ENCODE assay signal across 8 cellular contexts in genomic region chr7:95596183-95597135, GRCh38. TPM values are rescaled to one million over a fixed set of nuclear protein-coding genes. Genes with fewer than 3 reads are reported as not detected.
DNase-seq lines count a peak whose midpoint lies in the region; ATAC-seq, FAIRE-seq and TF ChIP-seq lines count a peak whose summit lies in the region.

PDK4 (minus strand) TSS chr7:95596516; CDS start chr7:95596293, 223 bp downstream.

- no peak within 1 kb of the TSS for H4K12ac ChIP-seq in trophoblast cell (ENCODE audit: low read depth, low read length)

- H2BK5ac ChIP-seq in trophoblast cell (ENCODE audit: low read depth, low read length, poor library complexity), result no peak within 1 kb of the TSS

- no peaks in the 10 kb centered on the region for H3K9me3 ChIP-seq in MM.1S (replicated peaks; ENCODE audit: insufficient read depth, low read length)
- H3K9me3 ChIP-seq in trophoblast cell (ENCODE audit: insufficient read depth, low read depth, low read length), result peaks cover 4% of the 10 kb centered on the region

- ATAC-seq in HG03280 (IDR thresholded peaks at IDR 0.05; ENCODE audit: unreplicated experiment), result no peak

- H3K4me2 ChIP-seq in MM.1S (ENCODE audit: low read depth, low read length) (peak within 1 kb of the TSS; percentile 62), trophoblast cell (ENCODE audit: low read length) (peak within 1 kb of the TSS; percentile 97)

- H3K9me2 ChIP-seq in MM.1S (replicated peaks; ENCODE audit: insufficient read depth, low read length), result no peaks in the 10 kb centered on the region

- H3K18ac ChIP-seq in trophoblast cell (ENCODE audit: low read length), result no peak within 1 kb of the TSS

- no peak for FAIRE-seq in GM12891 (lab: Jason Lieb, UNC)

- H3K9me3 Mint-ChIP-seq in brain, result no peaks in the 10 kb centered on the region

- H2BK12ac ChIP-seq in trophoblast cell (ENCODE audit: low read length), result no peak within 1 kb of the TSS

- H2BK120ac ChIP-seq in trophoblast cell (ENCODE audit: insufficient read depth, low read length, poor library complexity), result no peak within 1 kb of the TSS

- H3K27ac ChIP-seq in MM.1S (ENCODE audit: low read length) (no peak within 1 kb of the TSS), trophoblast cell (ENCODE audit: low read depth, low read length) (no peak within 1 kb of the TSS)

- peak within 1 kb of the TSS; percentile 48 for H2AFZ ChIP-seq in MM.1S (ENCODE audit: low read length)
- H2AFZ ChIP-seq in trophoblast cell (ENCODE audit: insufficient read depth, low read length, poor library complexity), result peak within 1 kb of the TSS; percentile 74

- H2AK5ac ChIP-seq in trophoblast cell (ENCODE audit: low read length), result no peak within 1 kb of the TSS

- no peak within 1 kb of the TSS for H4K91ac ChIP-seq in trophoblast cell (ENCODE audit: low read depth, low read length)

- TF ChIP-seq POLR2A in GM12891 (IDR thresholded peaks at IDR 0.05; ENCODE audit: low read depth, low read length), result no peak

- H3K14ac ChIP-seq in trophoblast cell (ENCODE audit: low read length), result no peak within 1 kb of the TSS

- no peaks in the 10 kb centered on the region for H3K36me3 ChIP-seq in MM.1S (replicated peaks; ENCODE audit: insufficient read depth, low read length)
- no peaks in the 10 kb centered on the region for H3K36me3 ChIP-seq in trophoblast cell (ENCODE audit: control insufficient read depth in 1 of 2, insufficient read depth in 2 of 2, low read length in 2 of 2)

- no peaks in the 10 kb centered on the region for H4K20me1 ChIP-seq in MM.1S (ENCODE audit: insufficient read depth, low read length)

- no peak for TF ChIP-seq CTCF in MM.1S (IDR thresholded peaks at IDR 0.05; ENCODE audit: low read length)
- no peak for TF ChIP-seq CTCF in brain (conservative IDR thresholded peaks at IDR 0.05)

- peak within 1 kb of the TSS; percentile 32; the same call in 1 of the 2 replicates for H3K4me3 ChIP-seq in MM.1S (ENCODE audit: low read length)
- H3K4me3 ChIP-seq in trophoblast cell (ENCODE audit: low read depth, low read length), result peak within 1 kb of the TSS; percentile 76

- H3K4ac ChIP-seq in trophoblast cell (ENCODE audit: low read depth, low read length), result no peak within 1 kb of the TSS

- H3K27me3 ChIP-seq in MM.1S (replicated peaks; ENCODE audit: insufficient read depth, low read length) (no peaks in the 10 kb centered on the region), trophoblast cell (ENCODE audit: insufficient read depth, low read length) (peaks cover 12% of the 10 kb centered on the region)

- no peaks in the 10 kb centered on the region for H3F3A ChIP-seq in MM.1S (ENCODE audit: insufficient read depth, low read length)

- H3K9ac ChIP-seq in MM.1S (ENCODE audit: low read length) (no peak within 1 kb of the TSS), trophoblast cell (ENCODE audit: low read length) (no peak within 1 kb of the TSS)

- H3K23ac ChIP-seq in trophoblast cell (ENCODE audit: low read length), result no peak within 1 kb of the TSS

- peak within 1 kb of the TSS; percentile 3 to 94 (median 77) for H3K27ac Mint-ChIP-seq in brain

- H3K36me3 Mint-ChIP-seq in brain, result no peaks in the 10 kb centered on the region

- no peaks in the 10 kb centered on the region for H3K79me1 ChIP-seq in trophoblast cell (ENCODE audit: low read length)

- H3K4me1 ChIP-seq in MM.1S (ENCODE audit: low read length), result no peaks in the 10 kb centered on the region
- H3K4me1 ChIP-seq in trophoblast cell (ENCODE audit: control insufficient read depth in 1 of 2, insufficient read depth in 2 of 2, low read length in 2 of 2), result peaks cover 5 to 13% of the 10 kb centered on the region in 2 experiments

- H3K79me2 ChIP-seq in MM.1S (ENCODE audit: low read length) (no peaks in the 10 kb centered on the region), trophoblast cell (ENCODE audit: control insufficient read depth, insufficient read depth, low read length, poor library complexity) (no peaks in the 10 kb centered on the region)

- H3K27me3 Mint-ChIP-seq in brain, result peaks cover 29% of the 10 kb centered on the region

- DNase-seq in DMS53 (lab: John Stamatoyannopoulos, UW) (peak; percentile 92), MM.1S (no peak), hippocampal formation (lab: John Stamatoyannopoulos, UW) (peak; percentile 93 to 96), trophoblast cell (peak; percentile 37 to 73), GM12891 (ENCODE audit: insufficient read length, low spot score) (no peak), NCI-H1105 treated with DMSO at 0.1 percent for 48 hours (lab: John Stamatoyannopoulos, UW) (no peak)

- no peak within 1 kb of the TSS for H4K8ac ChIP-seq in trophoblast cell (ENCODE audit: low read depth, low read length)

- WGBS in trophoblast cell (ENCODE audit: extremely low coverage, insufficient coverage, insufficient read length), result no CpG with 5 or more reads among the region's 67 CpGs

- peak within 1 kb of the TSS; percentile 83 to 95 (median 90) for H3K4me3 Mint-ChIP-seq in brain

- peaks cover 21% of the 10 kb centered on the region for H3K4me1 Mint-ChIP-seq in brain

TF ChIP-seq in GM12891, 5 proteins besides CTCF, POLR2A, EP300 and RAD21:
- TF ChIP-seq POLR2AphosphoS5 (IDR thresholded peaks at IDR 0.05; ENCODE audit: low read depth, low read length), result no peak
- TF ChIP-seq POU2F2 (IDR thresholded peaks at IDR 0.05; ENCODE audit: low read depth, low read length), result no peak
- TF ChIP-seq TAF1 (IDR thresholded peaks at IDR 0.05; ENCODE audit: low read depth, low read length), result no peak
- no peak for TF ChIP-seq PAX5 (IDR thresholded peaks at IDR 0.05; ENCODE audit: insufficient read depth, low read length, severe bottlenecking)
- no peak for TF ChIP-seq SPI1 (IDR thresholded peaks at IDR 0.05; ENCODE audit: low read depth, low read length)

RNA-seq across cellular contexts. Expression of gene PDK4, which starts in this region (rescaled TPM):
- 25.9 TPM for polyA plus RNA-seq in brain (ENCODE audit: insufficient read depth, low read depth, low replicate concordance)
- 0.08 and 0.10 TPM in 2 replicates for polyA plus RNA-seq in trophoblast cell (2013)
- polyA plus RNA-seq in GM12891 (2012; ENCODE audit: low read depth, missing spikeins), result not detected

Comparison
In these comparisons a context has a peak if more than half of its experiments do, and no peak if none do; other contexts are left out.
1. DNase-seq: peak in DMS53 (single experiment), hippocampal formation (2 of 2) and trophoblast cell (2 of 2); none in MM.1S (single experiment), GM12891 (single experiment) and NCI-H1105 treated with DMSO at 0.1 percent for 48 hours (single experiment).